Comparison of ENCODE assay signal across 8 cellular contexts in genomic region chr14:52553002-52553670, GRCh38. TPM values are rescaled to one million over a fixed set of nuclear protein-coding genes. Genes with fewer than 3 reads are reported as not detected.
DNase-seq lines count a peak whose midpoint lies in the region; ATAC-seq and TF ChIP-seq lines count a peak whose summit lies in the region.

No MANE protein-coding gene starts in this region.

- no peaks in the 10 kb centered on the region for H3K9me2 ChIP-seq in OCI-LY7 (ENCODE audit: insufficient read depth, low read length)

- peak; percentile 14 for ATAC-seq in HG03196 (IDR thresholded peaks at IDR 0.05; ENCODE audit: unreplicated experiment)
- peak; percentile 8 for ATAC-seq in Right ventricle myocardium superior (ENCODE audit: poor library complexity)

- peak overlapping the region; percentile 55 for H3K27ac ChIP-seq in A673 (ENCODE audit: low read depth, low read length, poor library complexity, severe bottlenecking)
- H3K27ac ChIP-seq in OCI-LY7 (ENCODE audit: low read depth, low read length, poor library complexity, severe bottlenecking) = no peak overlapping the region
- H3K27ac ChIP-seq in prostate gland = peak overlapping the region; percentile 87 to 96

- TF ChIP-seq CTCF in A673 (conservative IDR thresholded peaks at IDR 0.05; ENCODE audit: low read depth, low read length) (no peak), OCI-LY7 (conservative IDR thresholded peaks at IDR 0.05; ENCODE audit: low read length) (no peak), prostate gland (IDR thresholded peaks at IDR 0.05) (no peak)

- H3K4me1 ChIP-seq in A673 (ENCODE audit: insufficient read depth, low read length, poor library complexity, severe bottlenecking) (peaks cover 17% of the 10 kb centered on the region), OCI-LY7 (ENCODE audit: insufficient read depth, low read length, poor library complexity, severe bottlenecking) (peaks cover 33% of the 10 kb centered on the region), prostate gland (replicated peaks) (no peaks in the 10 kb centered on the region)

- peak overlapping the region; percentile 63 for H2AFZ ChIP-seq in OCI-LY7 (ENCODE audit: low read length)

- under 1% methylated on average over 63 of the region's 69 CpGs for WGBS in prostate gland

- intact Hi-C loops in A673 (cut with micrococcal nuclease; ENCODE audit: unreplicated experiment) = loop anchor here (5.0 kb wide), 1 partner anchor 139 kb away; no protein-coding TSS in a partner anchor
- intact Hi-C loops in OCI-LY7 (cut with micrococcal nuclease; ENCODE audit: unreplicated experiment) = loop anchor here (2.0 to 5.0 kb wide), 6 partner anchors 142 to 1311 kb away; partner anchors contain the start of genes ERO1A, GNPNAT1, PSMC6 and STYX
- intact Hi-C loops in Right ventricle myocardium superior (cut with DNase I) = no loop called here
- intact Hi-C loops in prostate gland (cut with DNase I) = loop anchor here (5.0 to 10.0 kb wide), 3 partner anchors 142 to 399 kb away; partner anchors contain the start of genes ERO1A, FERMT2 and PTGER2

- CTCF ChIA-PET in A673 (lab: Charles Lee) = no interaction called here
- CTCF ChIA-PET in OCI-LY7 (lab: Charles Lee; ENCODE audit: unreplicated experiment) = no interaction called here

- H3K9me3 ChIP-seq in A673 (ENCODE audit: low read depth, low read length, poor library complexity, severe bottlenecking) (no peaks in the 10 kb centered on the region), OCI-LY7 (ENCODE audit: low read length) (no peaks in the 10 kb centered on the region; the same call in 1 of the 2 replicates), prostate gland (no peaks in the 10 kb centered on the region)

- H3K4me2 ChIP-seq in OCI-LY7 (ENCODE audit: low read length) = peak overlapping the region; percentile 95

- POLR2A ChIA-PET in A673 (lab: Charles Lee; ENCODE audit: low non-redundant PET) = no interaction called here
- POLR2A ChIA-PET in OCI-LY7 (lab: Charles Lee) = interaction anchor here (0.5 to 2.8 kb wide), 10 partner anchors 9 to 1732 kb away, joined by 3 to 23 read pairs (median 4); partner anchors contain the start of gene TMX1

- H3K36me3 ChIP-seq in A673 (ENCODE audit: insufficient read depth, low read length, poor library complexity, severe bottlenecking) (no peaks in the 10 kb centered on the region), OCI-LY7 (ENCODE audit: insufficient read depth, low read length) (peaks cover 12% of the 10 kb centered on the region), prostate gland (no peaks in the 10 kb centered on the region)

- TF ChIP-seq POLR2A in prostate gland (IDR thresholded peaks at IDR 0.05) = no peak

- H3K27me3 ChIP-seq in A673 (replicated peaks; ENCODE audit: insufficient read depth, low read depth, low read length, poor library complexity) (no peaks in the 10 kb centered on the region), prostate gland (replicated peaks; ENCODE audit: insufficient read depth) (no peaks in the 10 kb centered on the region)

- peak overlapping the region; percentile 81 for H3K4me3 ChIP-seq in A673 (ENCODE audit: low read depth, low read length, poor library complexity, severe bottlenecking)
- peak overlapping the region; percentile 78 for H3K4me3 ChIP-seq in OCI-LY7 (ENCODE audit: low read depth, low read length, poor library complexity, severe bottlenecking)
- H3K4me3 ChIP-seq in prostate gland = peak overlapping the region; percentile 61 to 80

- H4K20me1 ChIP-seq in OCI-LY7 (ENCODE audit: insufficient read depth, low read length) = 0 out of 2 replicates have a peak, but pooled peaks cover 6% of the 10 kb centered on the region

- peaks cover 40% of the 10 kb centered on the region for H3K79me2 ChIP-seq in OCI-LY7 (ENCODE audit: insufficient read depth, low read depth, low read length)

- BruUV-seq in A673 (replicated peaks; lab: Mats Ljungman, UMichigan) (no TSS peak), OCI-LY7 (replicated peaks; lab: Mats Ljungman, UMichigan) (no TSS peak)

- peak; percentile 46 for DNase-seq in A673 (ENCODE audit: low spot score)
- peak; percentile 19 for DNase-seq in GM19238 (ENCODE audit: insufficient read length, low spot score)
- peak; percentile 62 for DNase-seq in OCI-LY7 (ENCODE audit: low spot score)
- peak; percentile 45 for DNase-seq in activated naive CD4-positive, alpha-beta T cell treated with Interleukin-2 at 50 U/mL for 16 hours
- DNase-seq in Right ventricle myocardium superior = peak; percentile 49
- DNase-seq in prostate gland (ENCODE audit: low spot score) = peak; percentile 24
- DNase-seq in medulla oblongata (ENCODE audit: extremely low spot score) = no peak

RNA-seq across cellular contexts. Expression of gene GPR137C, which starts 0.5 kb away (rescaled TPM):
- total RNA-seq in A673 (2021) (2.4 and 2.8 TPM in 2 replicates), OCI-LY7 (2022) (3.2 and 3.9 TPM in 2 replicates), Right ventricle myocardium superior (0.65 TPM), prostate gland (1 to 10 TPM in 1 of 2 donors, under 1 TPM in 1; 0.09 to 5.3 TPM)
- 1.1 TPM in 2 replicates for total RNA-seq in OCI-LY7 (2014; rRNA removed; shearing (Covaris generic))

RNA-seq across cellular contexts. Expression of gene TXNDC16, which starts 0.8 kb away (rescaled TPM):
- total RNA-seq in A673 (2021) (3.4 and 4.8 TPM in 2 replicates), OCI-LY7 (2022) (26.5 and 27.5 TPM in 2 replicates), Right ventricle myocardium superior (3.1 TPM), prostate gland (10 to 100 TPM; 14.0 to 37.1 TPM)
- 13.8 and 21.6 TPM in 2 replicates for total RNA-seq in OCI-LY7 (2014; rRNA removed; shearing (Covaris generic))
